Comparison of ENCODE assay signal across 13 cellular contexts in genomic region chr14:100609331-100609870, GRCh38.
"Had no signal": no experiment of that assay in that cellular context is flagged by ENCODE, and none has a peak within 500 bp of the region (broad histone marks: within the 10 kb centered on the region; RNA-seq: fewer than 3 reads in every experiment).

No MANE protein-coding gene starts in this region.

- ATAC-seq: foreskin keratinocyte, left colon had no signal

- H3K9me3 ChIP-seq: stomach had no signal

- H3K4me1 ChIP-seq: foreskin keratinocyte, stomach had no signal

- H3K36me3 Mint-ChIP-seq: naive B cell had no signal

- H3K36me3 ChIP-seq: stomach had no signal

- H3K27me3 ChIP-seq: foreskin keratinocyte had no signal

- H3K27ac ChIP-seq: foreskin keratinocyte, SK-N-MC, stomach had no signal

- H3K27ac Mint-ChIP-seq: dendritic cell treated with granulocyte-macrophage colony-stimulating factor and Interleukin-4, amounts not matched to agents 40 ng/mL and 50 ng/mL, for 4 days; naive B cell had no signal

- H3K4me3 ChIP-seq: SK-N-MC, stomach had no signal

- DNase-seq: activated CD4-positive, alpha-beta T cell treated with anti-CD3 and anti-CD28 coated beads for 1 hour; activated CD4-positive, alpha-beta T cell treated with anti-CD3 and anti-CD28 coated beads, Interleukin-2, amount 50 U/mL, for 4 hours; aorta; effector memory CD4-positive, alpha-beta T cell; foreskin keratinocyte; naive B cell; stimulated activated CD4-positive, alpha-beta T cell treated with anti-CD3 and anti-CD28 coated beads, Interleukin-1b, Interleukin-23, amount 100 ng/mL, for 48 hours; stomach; T-helper 1 cell; T1000 had no signal

- H3K4me3 Mint-ChIP-seq: dendritic cell treated with granulocyte-macrophage colony-stimulating factor and Interleukin-4, amounts not matched to agents 40 ng/mL and 50 ng/mL, for 4 days had no signal

- H3K9me3 Mint-ChIP-seq: dendritic cell treated with granulocyte-macrophage colony-stimulating factor and Interleukin-4, amounts not matched to agents 40 ng/mL and 50 ng/mL, for 4 days had no signal
